Comparison of ENCODE assay signal across 27 cellular contexts in the genomic region with DNA sequence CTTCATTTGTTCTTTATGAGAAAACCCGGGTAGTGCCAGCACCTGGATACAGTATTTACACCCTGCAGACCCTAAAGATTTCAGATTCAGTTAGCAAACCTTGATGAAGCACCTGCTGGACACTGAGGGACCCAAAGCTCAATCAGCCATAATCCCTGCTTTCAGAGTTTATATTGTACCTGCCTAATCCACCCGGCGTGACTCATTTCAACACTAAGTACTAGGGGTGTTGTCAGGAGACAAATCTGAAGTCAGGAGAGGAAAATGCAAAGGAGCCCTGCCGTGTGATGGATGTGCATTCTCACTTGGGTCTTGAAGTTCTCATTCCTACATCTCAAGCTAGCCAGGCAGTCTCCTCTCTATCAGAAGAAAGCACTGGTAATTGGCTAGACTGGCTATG.
DNase-seq lines count a peak whose midpoint lies in the region; ATAC-seq and TF ChIP-seq lines count a peak whose summit lies in the region.
"Had no signal": no experiment of that assay in that cellular context is flagged by ENCODE, and none has a peak within 500 bp of the region (broad histone marks: within the 10 kb centered on the region; RNA-seq: fewer than 3 reads in every experiment).

No MANE protein-coding gene starts in this region.

- peak overlapping the region in 8 of 11 experiments; percentile 23 to 89 (median 78); a peak in 17 of 22 replicates for H3K4me2 ChIP-seq in BLaER1 treated with 17β-estradiol and CSF1 and Interleukin-3, amounts not matched to agents 10 nM and 100 nM
- H3K4me2 ChIP-seq in KMS-11 (peak overlapping the region; percentile 65), OCI-LY1 (ENCODE audit: low read length) (peak overlapping the region; percentile 56)

- peaks cover 37 to 68% (median 54%) of the 10 kb centered on the region in 11 experiments for H3K36me3 ChIP-seq in BLaER1 treated with 17β-estradiol and CSF1 and Interleukin-3, amounts not matched to agents 10 nM and 100 nM
- no peaks in the 10 kb centered on the region for H3K36me3 ChIP-seq in KMS-11 (ENCODE audit: insufficient read depth)
- peaks cover 4% of the 10 kb centered on the region; the same call in 1 of the 2 replicates for H3K36me3 ChIP-seq in OCI-LY1 (ENCODE audit: insufficient read depth, low read length)
- no peaks in the 10 kb centered on the region for H3K36me3 ChIP-seq in ovary
- H3K36me3 ChIP-seq in CD4-positive, alpha-beta memory T cell (ENCODE audit: insufficient read depth, low read length): peaks cover 20% of the 10 kb centered on the region

- no peaks in the 10 kb centered on the region for H3K27me3 Mint-ChIP-seq in CD4-positive, alpha-beta memory T cell
- H3K27me3 Mint-ChIP-seq: IgD-negative memory B cell, T-cell had no signal

- H3K36me3 Mint-ChIP-seq in CD4-positive, alpha-beta memory T cell: peaks cover 40 to 43% of the 10 kb centered on the region in 2 donors

- H3F3A ChIP-seq in OCI-LY1 (ENCODE audit: insufficient read depth, low read length): no peaks in the 10 kb centered on the region

- no peak overlapping the region for H3K4me3 ChIP-seq in BLaER1 treated with 17β-estradiol and CSF1 and Interleukin-3, amounts not matched to agents 10 nM and 100 nM
- H3K4me3 ChIP-seq in KMS-11 (IDR thresholded peaks at IDR 0.05; ENCODE audit: insufficient read depth, low read depth, low read length) (no peak overlapping the region), OCI-LY1 (ENCODE audit: low read depth, low read length, poor library complexity, severe bottlenecking) (peak overlapping the region; percentile 24), ovary (no peak overlapping the region)
- no peak overlapping the region for H3K4me3 ChIP-seq in CD4-positive, alpha-beta memory T cell (ENCODE audit: low read length in 2 of 2)

- 96 to 98% (median 96%) methylated on average over 4 of the region's 4 CpGs for WGBS in ovary, 3 donors

- TF ChIP-seq EP300 in ovary (IDR thresholded peaks at IDR 0.05): no peak

- TF ChIP-seq CTCF in KMS-11 (conservative IDR thresholded peaks at IDR 0.05; ENCODE audit: low read depth, low read length): no peak
- TF ChIP-seq CTCF in OCI-LY1 (IDR thresholded peaks at IDR 0.05; ENCODE audit: low read length): no peak
- no peak for TF ChIP-seq CTCF in foreskin keratinocyte (conservative IDR thresholded peaks at IDR 0.05)
- TF ChIP-seq CTCF in ovary (IDR thresholded peaks at IDR 0.05): no peak

- H3K9me2 ChIP-seq in OCI-LY1 (ENCODE audit: low read depth, low read length): no peaks in the 10 kb centered on the region

- peak overlapping the region in 3 of 11 experiments; percentile 39 to 68 (median 62); a peak in 2 of 22 replicates for H3K27ac ChIP-seq in BLaER1 treated with 17β-estradiol and CSF1 and Interleukin-3, amounts not matched to agents 10 nM and 100 nM
- H3K27ac ChIP-seq in KMS-11: peak overlapping the region; percentile 76; the same call in 1 of the 2 replicates
- peak overlapping the region; percentile 99 for H3K27ac ChIP-seq in OCI-LY1 (ENCODE audit: low read depth, low read length, poor library complexity, severe bottlenecking)
- H3K27ac ChIP-seq in foreskin keratinocyte: no peak overlapping the region
- no peak overlapping the region for H3K27ac ChIP-seq in ovary
- no peak overlapping the region for H3K27ac ChIP-seq in CD4-positive, alpha-beta memory T cell (ENCODE audit: low read depth, low read length)
- H3K27ac ChIP-seq: HL-60, RWPE1 had no signal

- peaks cover 0 to 15% (median 0%) of the 10 kb centered on the region in 11 experiments; a peak in 6 of 22 replicates for H3K9me3 ChIP-seq in BLaER1 treated with 17β-estradiol and CSF1 and Interleukin-3, amounts not matched to agents 10 nM and 100 nM (replicated peaks in 1 of 11)
- H3K9me3 ChIP-seq in OCI-LY1 (ENCODE audit: low read length) (no peaks in the 10 kb centered on the region), ovary (no peaks in the 10 kb centered on the region)
- no peaks in the 10 kb centered on the region for H3K9me3 ChIP-seq in CD4-positive, alpha-beta memory T cell (ENCODE audit: control insufficient read depth in 1 of 2, low read length in 2 of 2)

- H3K4me1 ChIP-seq in BLaER1 treated with 17β-estradiol and CSF1 and Interleukin-3, amounts not matched to agents 10 nM and 100 nM: peaks cover 58 to 85% (median 68%) of the 10 kb centered on the region in 10 experiments
- H3K4me1 ChIP-seq in KMS-11 (ENCODE audit: low read depth, poor library complexity, severe bottlenecking) (peaks cover 61% of the 10 kb centered on the region), OCI-LY1 (ENCODE audit: insufficient read depth, low read length, severe bottlenecking) (peaks cover 86% of the 10 kb centered on the region), foreskin keratinocyte (no peaks in the 10 kb centered on the region), ovary (ENCODE audit: insufficient read depth) (peaks cover 2% of the 10 kb centered on the region)
- H3K4me1 ChIP-seq in CD4-positive, alpha-beta memory T cell (ENCODE audit: insufficient read depth, low read length): no peaks in the 10 kb centered on the region

- POLR2A ChIA-PET in CD4-positive, alpha-beta memory T cell (lab: Charles Lee; ENCODE audit: partially characterized antibody): no interaction called here

- DNase-seq in foreskin keratinocyte: no peak
- DNase-seq in DMS114 treated with DMSO at 0.1 percent for 48 hours (lab: John Stamatoyannopoulos, UW; ENCODE audit: unreplicated experiment): no peak
- DNase-seq in ovary: no peak
- DNase-seq in CD4-positive, alpha-beta memory T cell: no peak
- DNase-seq: C1 segment of cervical spinal cord; CD8-positive, alpha-beta T cell; DMS153; Karpas-422; NCI-H1105; NCI-H1436 treated with DMSO at 0.1 percent for 48 hours; NCI-H187 treated with DMSO at 0.1 percent for 48 hours; NCI-H2171 treated with DMSO at 0.1 percent for 48 hours; NCI-H345; NCI-H524; NCI-H748 treated with DMSO at 0.1 percent for 48 hours; NK-92 treated with Interleukin-12 subunit alpha and Interleukin-12 subunit beta, amount 100 ng/mL, for 24 hours; SHP77; T-cell had no signal

- peaks cover 4 to 19% (median 13%) of the 10 kb centered on the region in 4 donors for H3K4me1 Mint-ChIP-seq in CD4-positive, alpha-beta memory T cell

- H3K4me3 Mint-ChIP-seq in CD4-positive, alpha-beta memory T cell: no peak overlapping the region
- H3K4me3 Mint-ChIP-seq: CD8-positive, alpha-beta T cell; IgD-negative memory B cell had no signal

- peaks cover 0 to 2% (median 0%) of the 10 kb centered on the region in 8 donors for H3K9me3 Mint-ChIP-seq in CD4-positive, alpha-beta memory T cell
- H3K9me3 Mint-ChIP-seq: CD8-positive, alpha-beta T cell; IgD-negative memory B cell; T-cell had no signal

- H2AFZ ChIP-seq in KMS-11 (ENCODE audit: low read depth): no peak overlapping the region
- no peak overlapping the region for H2AFZ ChIP-seq in OCI-LY1 (ENCODE audit: low read length)

- H3K79me2 ChIP-seq in KMS-11 (ENCODE audit: insufficient read depth, low read depth): no peaks in the 10 kb centered on the region
- H3K79me2 ChIP-seq in OCI-LY1 (ENCODE audit: insufficient read depth, low read length): no peaks in the 10 kb centered on the region

- intact Hi-C loops in ovary (cut with DNase I): no loop called here
- intact Hi-C loops in CD4-positive, alpha-beta memory T cell (cut with micrococcal nuclease): no loop called here

- ATAC-seq in foreskin keratinocyte (peak; percentile 45), HG03108 (IDR thresholded peaks at IDR 0.05; ENCODE audit: unreplicated experiment) (no peak)
- ATAC-seq: CD8-positive, alpha-beta T cell; HCT116; Panc1; T-cell had no signal

- H4K20me1 ChIP-seq in BLaER1 treated with 17β-estradiol and CSF1 and Interleukin-3, amounts not matched to agents 10 nM and 100 nM: peaks cover 0 to 3% (median 0%) of the 10 kb centered on the region in 11 experiments; a peak in 1 of 22 replicates
- H4K20me1 ChIP-seq in KMS-11 (ENCODE audit: insufficient read depth): no peaks in the 10 kb centered on the region
- H4K20me1 ChIP-seq in OCI-LY1 (ENCODE audit: insufficient read depth, low read length): no peaks in the 10 kb centered on the region

- H3K27ac Mint-ChIP-seq in CD4-positive, alpha-beta memory T cell: no peak overlapping the region
- H3K27ac Mint-ChIP-seq: CD8-positive, alpha-beta T cell; IgD-negative memory B cell had no signal

- H3K27me3 ChIP-seq in BLaER1 treated with 17β-estradiol and CSF1 and Interleukin-3, amounts not matched to agents 10 nM and 100 nM: no peaks in the 10 kb centered on the region
- no peaks in the 10 kb centered on the region for H3K27me3 ChIP-seq in KMS-11 (ENCODE audit: insufficient read depth, low read depth)
- no peaks in the 10 kb centered on the region for H3K27me3 ChIP-seq in OCI-LY1 (ENCODE audit: insufficient read depth, low read length)
- no peaks in the 10 kb centered on the region for H3K27me3 ChIP-seq in foreskin keratinocyte
- no peaks in the 10 kb centered on the region for H3K27me3 ChIP-seq in ovary
- no peaks in the 10 kb centered on the region for H3K27me3 ChIP-seq in CD4-positive, alpha-beta memory T cell (ENCODE audit: insufficient read depth, low read length)

- CTCF ChIA-PET in CD4-positive, alpha-beta memory T cell (lab: Charles Lee; ENCODE audit: partially characterized antibody): no interaction called here

- TF ChIP-seq POLR2A in ovary (IDR thresholded peaks at IDR 0.05): no peak

- H3K9ac ChIP-seq in BLaER1 treated with 17β-estradiol and CSF1 and Interleukin-3, amounts not matched to agents 10 nM and 100 nM: 0 out of 22 replicates have a peak overlapping the region, but pooled peaks of 1 of the 11 experiments have one; percentile 11
- H3K9ac ChIP-seq in KMS-11 (no peak overlapping the region), OCI-LY1 (ENCODE audit: low read length) (peak overlapping the region; percentile 72)

Comparison
In these comparisons a context has a peak if more than half of its experiments do, and no peak if none do; other contexts are left out.
1. H3K27ac ChIP-seq: peak in KMS-11 (single experiment) and OCI-LY1 (single experiment); none in foreskin keratinocyte (single experiment), ovary (0 of 2) and CD4-positive, alpha-beta memory T cell (single experiment).
2. Peak in every context shown above with its lines, with median percentiles within 50 percentile points of each other: H3K4me2 ChIP-seq.